Comparison of ENCODE assay signal across 23 cellular contexts in the genomic region with DNA sequence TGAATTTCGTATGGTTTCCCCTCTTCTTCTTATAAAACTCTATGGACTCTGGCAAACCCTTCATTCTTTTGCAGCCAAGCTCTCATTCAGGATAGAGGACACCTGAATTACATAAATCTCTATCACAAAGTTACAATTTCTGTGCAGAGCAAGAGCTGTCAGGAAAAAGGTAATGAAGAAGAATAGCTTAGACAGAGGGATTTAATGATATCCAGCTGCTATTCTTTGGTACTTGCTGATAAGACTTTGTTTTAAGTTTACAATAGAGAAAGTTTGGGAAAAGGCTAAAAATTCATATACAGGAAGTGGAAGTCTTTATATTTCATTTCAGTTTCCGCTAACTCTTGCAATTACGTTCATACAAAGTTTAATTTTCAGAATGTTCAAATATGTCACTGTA.
DNase-seq lines count a peak whose midpoint lies in the region; ATAC-seq and TF ChIP-seq lines count a peak whose summit lies in the region.
"Had no signal": no experiment of that assay in that cellular context is flagged by ENCODE, and none has a peak within 500 bp of the region (broad histone marks: within the 10 kb centered on the region; RNA-seq: fewer than 3 reads in every experiment).

No MANE protein-coding gene starts in this region.

- no peaks in the 10 kb centered on the region for H3K9me3 Mint-ChIP-seq in endothelial cell (ENCODE audit: unreplicated experiment)
- H3K9me3 Mint-ChIP-seq in nephron = no peaks in the 10 kb centered on the region
- H3K9me3 Mint-ChIP-seq: CD4-positive, alpha-beta T cell had no signal

- 0 out of 2 replicates have a peak overlapping the region, but pooled peaks have one; percentile 6 for H3K27ac ChIP-seq in HEK293 (ENCODE audit: extremely low read depth, low read depth, low read length)
- peak overlapping the region; percentile 83 for H3K27ac ChIP-seq in SK-N-MC
- H3K27ac ChIP-seq: 22Rv1; BLaER1 treated with 17β-estradiol and CSF1 and Interleukin-3, amounts not matched to agents 10 nM and 100 nM had no signal

- H3K36me3 ChIP-seq in HEK293 (ENCODE audit: control insufficient read depth in 2 of 2, insufficient read depth in 1 of 2, low read length in 2 of 2) (no peaks in the 10 kb centered on the region), SK-N-MC (ENCODE audit: insufficient read depth, low read length) (no peaks in the 10 kb centered on the region)
- H3K36me3 ChIP-seq: BE2C; BLaER1 treated with 17β-estradiol and CSF1 and Interleukin-3, amounts not matched to agents 10 nM and 100 nM; HAP-1 had no signal

- H3K4me1 Mint-ChIP-seq in endothelial cell (ENCODE audit: unreplicated experiment) = peaks cover 19% of the 10 kb centered on the region
- peaks cover 71% of the 10 kb centered on the region for H3K4me1 Mint-ChIP-seq in nephron
- H3K4me1 Mint-ChIP-seq: CD8-positive, alpha-beta memory T cell had no signal

- TF ChIP-seq CTCF in HEK293 (tag by site-specific recombination; IDR thresholded peaks at IDR 0.05) = no peak
- TF ChIP-seq CTCF in endothelial cell (IDR thresholded peaks at IDR 0.05; ENCODE audit: unreplicated experiment) = no peak
- no peak for TF ChIP-seq CTCF in nephron (IDR thresholded peaks at IDR 0.05; ENCODE audit: unreplicated experiment in 3 of 3)
- no peak for TF ChIP-seq CTCF in omental fat pad (IDR thresholded peaks at IDR 0.05)

- CTCF ChIA-PET in HEK293 (lab: Yijun Ruan, JAX) = interaction anchor here (0.6 to 1.1 kb wide), 4 partner anchors 18 to 1116 kb away, joined by 3 to 4 read pairs (median 3); no protein-coding TSS in a partner anchor

- DNase-seq in SK-N-MC (ENCODE audit: low read depth, low spot score) (no peak), endothelial cell (ENCODE audit: low spot score) (no peak), cerebellum (ENCODE audit: low spot score) (no peak), omental fat pad (ENCODE audit: low spot score) (no peak)
- DNase-seq in stimulated activated CD4-positive, alpha-beta T cell treated with anti-CD3 and anti-CD28 coated beads, Interleukin-1b, Interleukin-23, amount 100 ng/mL, for 48 hours = no peak
- DNase-seq: ACHN; AML-193; BE2C; CD4-positive, alpha-beta T cell; CD8-positive, alpha-beta memory T cell; DMS 273 treated with DMSO at 0.1 percent for 48 hours; DMS79; EL; GDM1; GOT3 had no signal

- ATAC-seq in HG03565 (IDR thresholded peaks at IDR 0.05; ENCODE audit: unreplicated experiment) (no peak), omental fat pad (ENCODE audit: low FRiP score) (no peak)
- ATAC-seq: GM12878 had no signal

- H3K4me3 ChIP-seq in HEK293 (ENCODE audit: low read depth, low read length) (no peak overlapping the region), SK-N-MC (no peak overlapping the region)
- H3K4me3 ChIP-seq: BLaER1 treated with 17β-estradiol and CSF1 and Interleukin-3, amounts not matched to agents 10 nM and 100 nM; GM12878; HAP-1 had no signal

- H3K9ac ChIP-seq in SK-N-MC (ENCODE audit: insufficient read length) = no peak overlapping the region
- H3K9ac ChIP-seq: BLaER1 treated with 17β-estradiol and CSF1 and Interleukin-3, amounts not matched to agents 10 nM and 100 nM had no signal

- peaks cover 62% of the 10 kb centered on the region for H3K4me1 ChIP-seq in HEK293 (ENCODE audit: control insufficient read depth, insufficient read depth, low read length)

- no peaks in the 10 kb centered on the region for H3K9me3 ChIP-seq in HEK293 (ENCODE audit: control insufficient read depth, insufficient read depth, low read depth, low read length)
- H3K9me3 ChIP-seq in SK-N-MC (ENCODE audit: low read depth, low read length) = no peaks in the 10 kb centered on the region
- H3K9me3 ChIP-seq: BE2C; BLaER1 treated with 17β-estradiol and CSF1 and Interleukin-3, amounts not matched to agents 10 nM and 100 nM; HAP-1 had no signal

- H3K27me3 Mint-ChIP-seq in endothelial cell (ENCODE audit: unreplicated experiment) (no peaks in the 10 kb centered on the region), nephron (ENCODE audit: low read depth) (peaks cover 4% of the 10 kb centered on the region)
- H3K27me3 Mint-ChIP-seq: CD4-positive, alpha-beta T cell; CD8-positive, alpha-beta memory T cell had no signal

- H3K4me3 Mint-ChIP-seq in endothelial cell (ENCODE audit: unreplicated experiment) (no peak overlapping the region), nephron (peak overlapping the region in 2 of 3 experiments; percentile 13 to 32)
- H3K4me3 Mint-ChIP-seq: CD14-positive monocyte; CD4-positive, alpha-beta T cell; CD8-positive, alpha-beta memory T cell had no signal

- H3K27ac Mint-ChIP-seq in endothelial cell (ENCODE audit: unreplicated experiment) = peak overlapping the region; percentile 92
- peak overlapping the region; percentile 82 to 91 (median 88) for H3K27ac Mint-ChIP-seq in nephron
- H3K27ac Mint-ChIP-seq: CD14-positive monocyte; CD4-positive, alpha-beta T cell had no signal

- POLR2A ChIA-PET in HEK293 (lab: Yijun Ruan, JAX) = no interaction called here

- H3K36me3 Mint-ChIP-seq in endothelial cell (ENCODE audit: low read depth, unreplicated experiment) (no peaks in the 10 kb centered on the region), nephron (ENCODE audit: low read depth) (no peaks in the 10 kb centered on the region)
- H3K36me3 Mint-ChIP-seq: CD14-positive monocyte had no signal

TF ChIP-seq in HEK293, 187 proteins besides CTCF, POLR2A, EP300 and RAD21:
- 0 out of 2 replicates have a peak, but pooled peaks have one; percentile 9 for TF ChIP-seq WT1 (tag by site-specific recombination; IDR thresholded peaks at IDR 0.05)
- TF ChIP-seq, protein P1, sequence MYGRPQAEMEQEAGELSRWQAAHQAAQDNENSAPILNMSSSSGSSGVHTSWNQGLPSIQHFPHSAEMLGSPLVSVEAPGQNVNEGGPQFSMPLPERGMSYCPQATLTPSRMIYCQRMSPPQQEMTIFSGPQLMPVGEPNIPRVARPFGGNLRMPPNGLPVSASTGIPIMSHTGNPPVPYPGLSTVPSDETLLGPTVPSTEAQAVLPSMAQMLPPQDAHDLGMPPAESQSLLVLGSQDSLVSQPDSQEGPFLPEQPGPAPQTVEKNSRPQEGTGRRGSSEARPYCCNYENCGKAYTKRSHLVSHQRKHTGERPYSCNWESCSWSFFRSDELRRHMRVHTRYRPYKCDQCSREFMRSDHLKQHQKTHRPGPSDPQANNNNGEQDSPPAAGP (tag by site-specific recombination; IDR thresholded peaks at IDR 0.05) = no peak
